1 cellular context compared by ENCODE assay signal in genomic region chr2:158482594-158482993, GRCh38.
TF ChIP-seq lines count a peak whose summit lies in the region.

No MANE protein-coding gene starts in this region.

TF ChIP-seq in A549, 52 proteins besides CTCF, POLR2A, EP300 and RAD21 (continued from another document):
- TF ChIP-seq USF2 (IDR thresholded peaks at IDR 0.05): no peak
- TF ChIP-seq PHF8 (IDR thresholded peaks at IDR 0.05; ENCODE audit: borderline replicate concordance, low read depth): no peak
- TF ChIP-seq RARB (CRISPR knock-in tag; IDR thresholded peaks at IDR 0.05): no peak
- no peak for TF ChIP-seq HOXA7 (CRISPR knock-in tag; IDR thresholded peaks at IDR 0.05)
- no peak for TF ChIP-seq KDM1A (IDR thresholded peaks at IDR 0.05; ENCODE audit: low read depth)
- no peak for TF ChIP-seq TFCP2L1 (CRISPR knock-in tag; IDR thresholded peaks at IDR 0.05)
- TF ChIP-seq POLR2AphosphoS2 (conservative IDR thresholded peaks at IDR 0.05; ENCODE audit: low read length): no peak
- no peak for TF ChIP-seq CBX2 (IDR thresholded peaks at IDR 0.05; ENCODE audit: borderline replicate concordance, low read depth)
- TF ChIP-seq JUNB (IDR thresholded peaks at IDR 0.05): no peak
- TF ChIP-seq ZC3H11A (IDR thresholded peaks at IDR 0.05): no peak
- no peak for TF ChIP-seq MYC (IDR thresholded peaks at IDR 0.05; ENCODE audit: borderline replicate concordance, low read length)
- TF ChIP-seq ZSCAN20 (CRISPR knock-in tag; IDR thresholded peaks at IDR 0.05): no peak
